ENCODE assay signal across 8 cellular contexts in the genomic region with DNA sequence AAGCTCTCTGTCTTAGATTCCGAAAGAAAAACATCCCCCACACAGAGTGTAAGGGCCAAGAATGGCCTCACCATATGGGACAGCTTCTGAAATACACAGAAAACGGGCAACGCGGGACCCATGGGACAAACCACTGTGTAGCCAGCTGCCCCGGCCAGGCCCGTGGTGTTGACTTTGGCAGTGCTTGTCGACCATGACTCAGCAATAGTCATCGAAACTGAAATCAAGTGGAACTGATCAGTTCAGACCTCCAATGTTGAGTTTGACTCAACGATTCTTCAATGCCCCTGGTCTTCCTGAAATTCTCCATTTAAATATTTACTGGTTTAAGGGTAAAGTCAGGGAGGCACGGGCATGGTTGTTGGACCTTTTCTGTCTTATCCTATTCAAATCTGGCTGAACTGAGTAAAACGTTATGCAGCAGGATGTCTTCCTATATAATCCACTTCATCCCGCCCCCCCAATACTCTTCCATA. TPM values are rescaled to one million over a fixed set of nuclear protein-coding genes. Genes with fewer than 3 reads are reported as not detected.
DNase-seq lines count a peak whose midpoint lies in the region; ATAC-seq, FAIRE-seq and TF ChIP-seq lines count a peak whose summit lies in the region.

No MANE protein-coding gene starts in this region.

- no peak overlapping the region for H3K27ac Mint-ChIP-seq in CD8-positive, alpha-beta T cell

- POLR2A ChIA-PET in AG04449 (lab: Yijun Ruan, JAX), result interaction anchor here (1.0 kb wide), 1 partner anchor 34 kb away, joined by 3 read pairs; no protein-coding TSS in a partner anchor
- POLR2A ChIA-PET in CD8-positive, alpha-beta T cell (lab: Charles Lee), result no interaction called here

- no peaks in the 10 kb centered on the region for H3K36me3 Mint-ChIP-seq in CD8-positive, alpha-beta T cell

- no peak for ATAC-seq in CD8-positive, alpha-beta T cell

- H3K79me2 ChIP-seq in MM.1S (ENCODE audit: low read length), result no peaks in the 10 kb centered on the region

- H3K27me3 ChIP-seq in bronchial epithelial cell (ENCODE audit: control insufficient read depth, insufficient read depth, low read length), result no peaks in the 10 kb centered on the region
- no peaks in the 10 kb centered on the region for H3K27me3 ChIP-seq in MM.1S (replicated peaks; ENCODE audit: insufficient read depth, low read length)
- no peaks in the 10 kb centered on the region for H3K27me3 ChIP-seq in CD8-positive, alpha-beta T cell (ENCODE audit: insufficient read depth, low read length)

- H3K9me2 ChIP-seq in MM.1S (replicated peaks; ENCODE audit: insufficient read depth, low read length), result no peaks in the 10 kb centered on the region

- H3K27ac ChIP-seq in MM.1S (ENCODE audit: low read length), result no peak overlapping the region
- H3K27ac ChIP-seq in CD8-positive, alpha-beta T cell (ENCODE audit: low read depth, low read length), result no peak overlapping the region

- no peak for FAIRE-seq in bronchial epithelial cell (lab: Jason Lieb, UNC)

- H3K9me3 Mint-ChIP-seq in CD8-positive, alpha-beta T cell, result no peaks in the 10 kb centered on the region

- H3K4me2 ChIP-seq in MM.1S (ENCODE audit: low read depth, low read length), result no peak overlapping the region

- DNase-seq in AG04449 (ENCODE audit: low read depth, low spot score) (peak; percentile 60), LoVo (ENCODE audit: low spot score) (peak; percentile 34), bronchial epithelial cell (ENCODE audit: low read depth) (peak; percentile 85), medulla oblongata (ENCODE audit: extremely low spot score) (peak; percentile 61), MM.1S (no peak), NCI-H226 (no peak), NCI-H2107 (lab: John Stamatoyannopoulos, UW) (no peak)
- no peak for DNase-seq in CD8-positive, alpha-beta T cell

- H4K20me1 ChIP-seq in MM.1S (ENCODE audit: insufficient read depth, low read length), result no peaks in the 10 kb centered on the region

- no peaks in the 10 kb centered on the region for H3K9me3 ChIP-seq in MM.1S (replicated peaks; ENCODE audit: insufficient read depth, low read length)
- no peaks in the 10 kb centered on the region for H3K9me3 ChIP-seq in CD8-positive, alpha-beta T cell (ENCODE audit: low read length)

- H3K27me3 Mint-ChIP-seq in CD8-positive, alpha-beta T cell (ENCODE audit: low read depth), result no peaks in the 10 kb centered on the region

- H3K36me3 ChIP-seq in bronchial epithelial cell (ENCODE audit: control insufficient read depth, insufficient read depth, low read length) (no peaks in the 10 kb centered on the region), MM.1S (replicated peaks; ENCODE audit: insufficient read depth, low read length) (no peaks in the 10 kb centered on the region)
- no peaks in the 10 kb centered on the region for H3K36me3 ChIP-seq in CD8-positive, alpha-beta T cell (ENCODE audit: insufficient read depth, low read length)

- H3K4me3 ChIP-seq in AG04449 (ENCODE audit: low read depth, low read length) (no peak overlapping the region), bronchial epithelial cell (ENCODE audit: low read depth, low read length) (no peak overlapping the region), MM.1S (ENCODE audit: low read length) (no peak overlapping the region)
- H3K4me3 ChIP-seq in CD8-positive, alpha-beta T cell (ENCODE audit: low read depth, low read length), result no peak overlapping the region

- intact Hi-C loops in CD8-positive, alpha-beta T cell (cut with DNase I, micrococcal nuclease), result no loop called here

- no peak overlapping the region for H3K9ac ChIP-seq in MM.1S (ENCODE audit: low read length)

- H3K4me1 Mint-ChIP-seq in CD8-positive, alpha-beta T cell (ENCODE audit: low read depth), result no peaks in the 10 kb centered on the region

- H3K4me1 ChIP-seq in MM.1S (ENCODE audit: low read length), result no peaks in the 10 kb centered on the region
- H3K4me1 ChIP-seq in CD8-positive, alpha-beta T cell (ENCODE audit: insufficient read depth, low read length), result no peaks in the 10 kb centered on the region

- no peaks in the 10 kb centered on the region for H3F3A ChIP-seq in MM.1S (ENCODE audit: insufficient read depth, low read length)

- no peak overlapping the region for H2AFZ ChIP-seq in MM.1S (ENCODE audit: low read length)

- TF ChIP-seq CTCF in AG04449 (IDR thresholded peaks at IDR 0.05; ENCODE audit: insufficient read depth, low read length, missing control alignments), result no peak
- TF ChIP-seq CTCF in bronchial epithelial cell (IDR thresholded peaks at IDR 0.05; ENCODE audit: insufficient read depth, low read length, severe bottlenecking), result no peak
- TF ChIP-seq CTCF in MM.1S (IDR thresholded peaks at IDR 0.05; ENCODE audit: low read length), result no peak
- no peak for TF ChIP-seq CTCF in CD8-positive, alpha-beta T cell (IDR thresholded peaks at IDR 0.05)

- CTCF ChIA-PET in AG04449 (lab: Yijun Ruan, JAX), result interaction anchor here (0.7 to 3.4 kb wide), 3 partner anchors 9 to 216 kb away, joined by 3 to 10 read pairs (median 3); no protein-coding TSS in a partner anchor
- CTCF ChIA-PET in CD8-positive, alpha-beta T cell (lab: Charles Lee), result no interaction called here

- H3K4me3 Mint-ChIP-seq in CD8-positive, alpha-beta T cell, result no peak overlapping the region

RNA-seq across cellular contexts. Expression of gene ZFHX3, which starts 27.5 kb away (rescaled TPM):
- 3.1 and 3.9 TPM in 2 replicates for total RNA-seq in bronchial epithelial cell
- under 1 TPM; 0.22 to 0.33 TPM for total RNA-seq in CD8-positive, alpha-beta T cell

Comparison
In these comparisons a context has a peak if more than half of its experiments do, and no peak if none do; other contexts are left out.
1. DNase-seq: peak in AG04449 (single experiment), LoVo (single experiment), bronchial epithelial cell (single experiment) and medulla oblongata (single experiment); none in MM.1S (single experiment), NCI-H226 (single experiment), NCI-H2107 (single experiment) and CD8-positive, alpha-beta T cell (0 of 7).